In the genomic region with DNA sequence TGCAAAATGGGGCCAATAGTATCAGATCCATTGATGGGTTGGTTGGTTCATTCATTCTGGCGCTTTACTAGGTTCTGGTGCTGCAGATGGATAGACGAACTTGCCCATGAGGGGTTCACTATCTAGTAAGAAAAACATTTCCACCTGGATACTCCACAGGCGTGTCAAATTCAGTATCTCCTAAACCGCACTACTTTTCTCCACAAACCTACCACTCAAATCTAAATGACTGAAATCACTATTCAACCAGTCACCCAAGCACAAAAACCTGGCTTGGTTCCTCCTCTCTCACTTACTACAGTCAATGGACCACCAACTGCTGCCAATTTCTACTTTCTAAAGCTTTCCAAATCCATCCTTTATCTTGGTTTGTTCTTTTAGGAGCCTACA, we compare ENCODE assay signal across 8 cellular contexts. TPM values are rescaled to one million over a fixed set of nuclear protein-coding genes. Genes with fewer than 3 reads are reported as not detected.
DNase-seq lines count a peak whose midpoint lies in the region; ATAC-seq, FAIRE-seq and TF ChIP-seq lines count a peak whose summit lies in the region.

No MANE protein-coding gene starts in this region.

- CTCF ChIA-PET in K562 (lab: Yijun Ruan, JAX; ENCODE audit: low intra/inter-chr PET ratio), result no interaction called here

- H3K9ac ChIP-seq in K562 (ENCODE audit: insufficient read depth in 1 of 2, low read depth in 2 of 2, low read length in 2 of 2), result peak overlapping the region; percentile 78 to 96

- in situ Hi-C loops in K562 (cut with MboI), result no loop called here

- H3K4me1 ChIP-seq in K562 (replicated peaks in 1 of 2; ENCODE audit: control insufficient read depth in 2 of 2, insufficient read depth in 2 of 2, low read length in 2 of 2), result peaks cover 8 to 12% of the 10 kb centered on the region in 2 experiments; a peak in 3 of 5 replicates
- peaks cover 18% of the 10 kb centered on the region for H3K4me1 ChIP-seq in mononuclear cell (ENCODE audit: insufficient read depth, low read length)

- peaks cover 25% of the 10 kb centered on the region for H3K79me2 ChIP-seq in K562 (ENCODE audit: control insufficient read depth, insufficient read depth, low read length)

- POLR2A ChIA-PET in K562 (lab: Yijun Ruan, JAX), result interaction anchor here (0.6 to 1.6 kb wide), 6 partner anchors 8 to 186 kb away, joined by 3 to 5 read pairs (median 4); a partner anchor contains a TSS

- peak; percentile 22 for ATAC-seq in GM18858 (IDR thresholded peaks at IDR 0.05; ENCODE audit: unreplicated experiment)
- ATAC-seq in HG03442 (IDR thresholded peaks at IDR 0.05; ENCODE audit: unreplicated experiment), result peak; percentile 17
- peak; percentile 5; the same call in 2 of the 3 replicates for ATAC-seq in K562
- no peak for ATAC-seq in GM18511 (IDR thresholded peaks at IDR 0.05; ENCODE audit: unreplicated experiment)

- BruUV-seq in K562 (replicated peaks; lab: Mats Ljungman, UMichigan), result no TSS peak

- peak overlapping the region; percentile 61 for H3K27ac ChIP-seq in K562 (ENCODE audit: extremely low read depth, low read depth, low read length)

- no peak for TF ChIP-seq CTCF in K562 (IDR thresholded peaks at IDR 0.05 in 2 of 3, conservative IDR thresholded peaks at IDR 0.05 in 1 of 3; ENCODE audit: insufficient read depth in 2 of 3, low read depth in 1 of 3, low read length in 3 of 3)

- intact Hi-C loops in K562 (cut with micrococcal nuclease), result loop anchor here (5.0 kb wide), 2 partner anchors 101 to 186 kb away; a partner anchor contains a TSS

- H3K4me3 ChIP-seq in K562 (peak overlapping the region; percentile 97), mononuclear cell (ENCODE audit: low read length) (peak overlapping the region; percentile 66)

- peaks cover 30% of the 10 kb centered on the region; the same call in 2 of the 3 replicates for H3K36me3 ChIP-seq in K562 (ENCODE audit: control insufficient read depth, insufficient read depth, low read length)

- TF ChIP-seq RAD21 in K562 (CRISPR knock-in tag; conservative IDR thresholded peaks at IDR 0.05 in 1 of 2, IDR thresholded peaks at IDR 0.05 in 1 of 2), result no peak

- H2AFZ ChIP-seq in K562 (ENCODE audit: low read depth, low read length), result peak overlapping the region; percentile 96

- H3K9me1 ChIP-seq in K562 (ENCODE audit: control insufficient read depth, insufficient read depth, low read length), result no peaks in the 10 kb centered on the region

- H3K9me3 ChIP-seq in K562 (replicated peaks; ENCODE audit: control insufficient read depth, insufficient read depth, low read depth, low read length) (no peaks in the 10 kb centered on the region), mononuclear cell (ENCODE audit: low read depth, low read length) (no peaks in the 10 kb centered on the region)

- WGBS in K562 (ENCODE audit: insufficient coverage, low coverage, missing lambda C conversion rate), result 0% methylated on average over 4 of the region's 4 CpGs

- TF ChIP-seq EP300 in K562 (IDR thresholded peaks at IDR 0.05; ENCODE audit: low read length), result no peak

- H3K4me2 ChIP-seq in K562 (ENCODE audit: insufficient read depth, low read length), result peak overlapping the region; percentile 93

- TF ChIP-seq POLR2A in K562 (conservative IDR thresholded peaks at IDR 0.05), result no peak

- FAIRE-seq in K562 (lab: Jason Lieb, UNC), result no peak

- H3K27me3 ChIP-seq in K562 (ENCODE audit: control insufficient read depth in 2 of 2, insufficient read depth in 2 of 2, low read length in 2 of 2) (no peaks in the 10 kb centered on the region), mononuclear cell (ENCODE audit: insufficient read depth, low read length) (no peaks in the 10 kb centered on the region)

- no peaks in the 10 kb centered on the region for H4K20me1 ChIP-seq in K562 (replicated peaks; ENCODE audit: control insufficient read depth, insufficient read depth, low read length)

- DNase-seq in K562 (ENCODE audit: extremely low read depth in 1 of 4, low spot score in 3 of 4), result no peak
- no peak for DNase-seq in SW 1271 (lab: John Stamatoyannopoulos, UW)
- no peak for DNase-seq in NCI-H2081 treated with DMSO at 0.1 percent for 48 hours (lab: John Stamatoyannopoulos, UW)
- no peak for DNase-seq in SK-N-DZ (ENCODE audit: low spot score)

TF ChIP-seq in K562, 482 proteins besides CTCF, POLR2A, EP300 and RAD21 (continues in another document):
- no peak for TF ChIP-seq ZNF431 (CRISPR knock-in tag; IDR thresholded peaks at IDR 0.05)
- TF ChIP-seq, protein P1, sequence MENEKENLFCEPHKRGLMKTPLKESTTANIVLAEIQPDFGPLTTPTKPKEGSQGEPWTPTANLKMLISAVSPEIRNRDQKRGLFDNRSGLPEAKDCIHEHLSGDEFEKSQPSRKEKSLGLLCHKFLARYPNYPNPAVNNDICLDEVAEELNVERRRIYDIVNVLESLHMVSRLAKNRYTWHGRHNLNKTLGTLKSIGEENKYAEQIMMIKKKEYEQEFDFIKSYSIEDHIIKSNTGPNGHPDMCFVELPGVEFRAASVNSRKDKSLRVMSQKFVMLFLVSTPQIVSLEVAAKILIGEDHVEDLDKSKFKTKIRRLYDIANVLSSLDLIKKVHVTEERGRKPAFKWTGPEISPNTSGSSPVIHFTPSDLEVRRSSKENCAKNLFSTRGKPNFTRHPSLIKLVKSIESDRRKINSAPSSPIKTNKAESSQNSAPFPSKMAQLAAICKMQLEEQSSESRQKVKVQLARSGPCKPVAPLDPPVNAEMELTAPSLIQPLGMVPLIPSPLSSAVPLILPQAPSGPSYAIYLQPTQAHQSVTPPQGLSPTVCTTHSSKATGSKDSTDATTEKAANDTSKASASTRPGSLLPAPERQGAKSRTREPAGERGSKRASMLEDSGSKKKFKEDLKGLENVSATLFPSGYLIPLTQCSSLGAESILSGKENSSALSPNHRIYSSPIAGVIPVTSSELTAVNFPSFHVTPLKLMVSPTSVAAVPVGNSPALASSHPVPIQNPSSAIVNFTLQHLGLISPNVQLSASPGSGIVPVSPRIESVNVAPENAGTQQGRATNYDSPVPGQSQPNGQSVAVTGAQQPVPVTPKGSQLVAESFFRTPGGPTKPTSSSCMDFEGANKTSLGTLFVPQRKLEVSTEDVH (IDR thresholded peaks at IDR 0.05; ENCODE audit: low read depth, partially characterized antibody), result no peak
- TF ChIP-seq, protein P2, sequence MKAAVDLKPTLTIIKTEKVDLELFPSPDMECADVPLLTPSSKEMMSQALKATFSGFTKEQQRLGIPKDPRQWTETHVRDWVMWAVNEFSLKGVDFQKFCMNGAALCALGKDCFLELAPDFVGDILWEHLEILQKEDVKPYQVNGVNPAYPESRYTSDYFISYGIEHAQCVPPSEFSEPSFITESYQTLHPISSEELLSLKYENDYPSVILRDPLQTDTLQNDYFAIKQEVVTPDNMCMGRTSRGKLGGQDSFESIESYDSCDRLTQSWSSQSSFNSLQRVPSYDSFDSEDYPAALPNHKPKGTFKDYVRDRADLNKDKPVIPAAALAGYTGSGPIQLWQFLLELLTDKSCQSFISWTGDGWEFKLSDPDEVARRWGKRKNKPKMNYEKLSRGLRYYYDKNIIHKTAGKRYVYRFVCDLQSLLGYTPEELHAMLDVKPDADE (conservative IDR thresholded peaks at IDR 0.05; ENCODE audit: control insufficient read depth, low read depth, low read length), result no peak
- no peak for TF ChIP-seq SAFB (IDR thresholded peaks at IDR 0.05; ENCODE audit: borderline replicate concordance, low read depth, low read length)
- TF ChIP-seq ASH1L (IDR thresholded peaks at IDR 0.05; ENCODE audit: borderline replicate concordance, low read depth, partially characterized antibody), result no peak
- no peak for TF ChIP-seq YY1 (IDR thresholded peaks at IDR 0.05; ENCODE audit: borderline replicate concordance in 1 of 3, control insufficient read depth in 1 of 3, extremely low read depth in 1 of 3, insufficient read depth in 3 of 3, insufficient read length in 1 of 3, insufficient replicate concordance in 2 of 3, low read depth in 1 of 3, low read length in 2 of 3)
- TF ChIP-seq, protein P3, sequence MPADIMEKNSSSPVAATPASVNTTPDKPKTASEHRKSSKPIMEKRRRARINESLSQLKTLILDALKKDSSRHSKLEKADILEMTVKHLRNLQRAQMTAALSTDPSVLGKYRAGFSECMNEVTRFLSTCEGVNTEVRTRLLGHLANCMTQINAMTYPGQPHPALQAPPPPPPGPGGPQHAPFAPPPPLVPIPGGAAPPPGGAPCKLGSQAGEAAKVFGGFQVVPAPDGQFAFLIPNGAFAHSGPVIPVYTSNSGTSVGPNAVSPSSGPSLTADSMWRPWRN (IDR thresholded peaks at IDR 0.05; ENCODE audit: low read depth), result no peak
- no peak for TF ChIP-seq NR2C2 (CRISPR knock-in tag; IDR thresholded peaks at IDR 0.05)
- TF ChIP-seq NR2C2 (tag; IDR thresholded peaks at IDR 0.05), result peak; percentile 6; the same call in 1 of the 2 replicates
- no peak for TF ChIP-seq DACH1 (IDR thresholded peaks at IDR 0.05; ENCODE audit: partially characterized antibody)
- TF ChIP-seq HNRNPH1 (optimal IDR thresholded peaks at IDR 0.05; ENCODE audit: low read depth, low read length), result peak; percentile 14
- no peak for TF ChIP-seq RUNX1 (IDR thresholded peaks at IDR 0.05; ENCODE audit: low read depth)
- TF ChIP-seq BRF1 (IDR thresholded peaks at IDR 0.05; ENCODE audit: borderline replicate concordance, extremely low read depth, insufficient read length), result no peak
- TF ChIP-seq HDAC2 (IDR thresholded peaks at IDR 0.05), result no peak

RNA-seq across cellular contexts. Expression of a gene that starts 0.6 kb away (rescaled TPM):
- 132 and 175 TPM in 2 replicates for total RNA-seq in K562 (2011; cell fraction: chromatin; rRNA removed; ENCODE audit: low replicate concordance)
- 71.4 and 98.6 TPM in 2 replicates for total RNA-seq in K562 (2011; cell fraction: nucleolus; rRNA removed)
- 110 and 155 TPM in 2 replicates for total RNA-seq in K562 (2011; cell fraction: nucleoplasm; rRNA removed)
- total RNA-seq in K562 (2014; rRNA removed) (64.0 and 81.9 TPM in 2 replicates), K562 (2014; rRNA removed; fragmentation: Illumina TruSeq; extraction: Trizol) (77.2 and 80.7 TPM in 2 replicates), K562 (2015; rRNA removed; fragmentation: Illumina TruSeq; extraction: Trizol) (64.4 and 71.8 TPM in 2 replicates), K562 (2021) (61.3 and 62.6 TPM in 2 replicates), mononuclear cell (25.5 TPM)
- polyA plus RNA-seq in K562 (2011; rRNA removed) (113 and 128 TPM in 2 replicates), K562 (2014; fragmentation: Illumina TruSeq; extraction: Trizol) (81.1 and 89.0 TPM in 2 replicates), K562 (2014; fragmentation: Nextera tagmentation; extraction: Ambion mirVana) (100 to 1,000 TPM in 1 of 2 experiments, 10 to 100 TPM in 1; 50.7 to 102 TPM), K562 (2014; rRNA removed) (71.0 and 79.8 TPM in 2 replicates)
- polyA plus RNA-seq in K562 (2011; cell fraction: cytosol; rRNA removed), result 56.2 and 89.6 TPM in 2 replicates
- 118 and 147 TPM in 2 replicates for polyA plus RNA-seq in K562 (2011; cell fraction: nucleus; rRNA removed)
- polyA plus RNA-seq in K562 (2012), result 38.3 and 38.8 TPM in 2 replicates
- 121 and 131 TPM in 2 replicates for polyA minus RNA-seq in K562 (2011; rRNA and poly(A)+ RNA removed)
- polyA minus RNA-seq in K562 (2011; cell fraction: cytosol; rRNA and poly(A)+ RNA removed), result 23.8 and 34.1 TPM in 2 replicates
- polyA minus RNA-seq in K562 (2011; cell fraction: nucleus; rRNA and poly(A)+ RNA removed), result 93.0 and 109 TPM in 2 replicates
- polyA plus RNA-seq in SK-N-DZ (2014; cell fraction: cytosol; rRNA removed), result 44.6 and 49.8 TPM in 2 replicates
- polyA plus RNA-seq in SK-N-DZ (2014; cell fraction: nucleus; rRNA removed), result 48.2 and 61.3 TPM in 2 replicates
